In genomic region chr3:63343674-63344073, GRCh38 we compare ENCODE assay signal across 9 cellular contexts.
DNase-seq lines count a peak whose midpoint lies in the region; ATAC-seq, FAIRE-seq and TF ChIP-seq lines count a peak whose summit lies in the region.
"Had no signal": no experiment of that assay in that cellular context is flagged by ENCODE, and none has a peak within 500 bp of the region (broad histone marks: within the 10 kb centered on the region; RNA-seq: fewer than 3 reads in every experiment).

No MANE protein-coding gene starts in this region.

- 1% methylated on average over 9 of the region's 9 CpGs for WGBS in GM12878 (ENCODE audit: insufficient coverage, insufficient replicate concordance, low lambda C conversion rate, missing lambda C conversion rate)

- H3K79me2 ChIP-seq in OCI-LY7 (ENCODE audit: insufficient read depth, low read depth, low read length) = no peaks in the 10 kb centered on the region
- H3K79me2 ChIP-seq in GM12878 (ENCODE audit: control insufficient read depth, insufficient read depth, low read length) = no peaks in the 10 kb centered on the region

- no peaks in the 10 kb centered on the region for H3K9me3 ChIP-seq in OCI-LY7 (ENCODE audit: low read length)
- H3K9me3 ChIP-seq in GM12878 (replicated peaks; ENCODE audit: control insufficient read depth, insufficient read depth, low read length) = no peaks in the 10 kb centered on the region

- no peak overlapping the region for H3K27ac ChIP-seq in OCI-LY7 (ENCODE audit: low read depth, low read length, poor library complexity, severe bottlenecking)
- no peak overlapping the region for H3K27ac ChIP-seq in GM12878 (ENCODE audit: control insufficient read depth, insufficient read depth)

- no peaks in the 10 kb centered on the region for H3K27me3 ChIP-seq in GM12878 (replicated peaks in 1 of 2; ENCODE audit: control insufficient read depth in 2 of 2, insufficient read depth in 2 of 2, low read length in 1 of 2)

- POLR2A ChIA-PET in OCI-LY7 (lab: Charles Lee) (no interaction called here), GM12878 (lab: Charles Lee) (no interaction called here)

- H3K36me3 ChIP-seq in OCI-LY7 (ENCODE audit: insufficient read depth, low read length) (no peaks in the 10 kb centered on the region), GM12878 (ENCODE audit: control insufficient read depth in 2 of 2, insufficient read depth in 2 of 2, low read length in 1 of 2) (no peaks in the 10 kb centered on the region)

- H3K4me3 ChIP-seq in OCI-LY7 (ENCODE audit: low read depth, low read length, poor library complexity, severe bottlenecking) (no peak overlapping the region), GM12878 (no peak overlapping the region)

- SMC1A ChIA-PET in GM12878 (lab: Charles Lee; ENCODE audit: uncharacterized antibody, unreplicated experiment) = interaction anchor here (0.9 kb wide), 1 partner anchor 475 kb away, joined by 4 read pairs; the partner anchor contains the start of gene C3orf49

- intact Hi-C loops in OCI-LY7 (cut with micrococcal nuclease; ENCODE audit: unreplicated experiment) (no loop called here), GM12878 (cut with micrococcal nuclease; ENCODE audit: unreplicated experiment) (no loop called here)

- FAIRE-seq in GM12878 (lab: Jason Lieb, UNC) = no peak

- CTCF ChIA-PET in OCI-LY7 (lab: Charles Lee; ENCODE audit: unreplicated experiment) = no interaction called here
- CTCF ChIA-PET in GM12878 (lab: Yijun Ruan, JAX) = interaction anchor here (1.1 kb wide), 1 partner anchor 28 kb away, joined by 4 read pairs; no protein-coding TSS in a partner anchor

- no peak for TF ChIP-seq RAD21 in GM12878 (IDR thresholded peaks at IDR 0.05; ENCODE audit: insufficient read depth, low read depth, low read length)

- H3K4me2 ChIP-seq in OCI-LY7 (ENCODE audit: low read length) (no peak overlapping the region), GM12878 (ENCODE audit: control insufficient read depth, insufficient read depth) (no peak overlapping the region)

- no peak for TF ChIP-seq EP300 in GM12878 (IDR thresholded peaks at IDR 0.05; ENCODE audit: borderline replicate concordance in 1 of 2, control insufficient read depth in 1 of 2, low read depth in 2 of 2, low read length in 2 of 2)

- no peaks in the 10 kb centered on the region for H3K9me2 ChIP-seq in OCI-LY7 (ENCODE audit: insufficient read depth, low read length)

- RAD21 ChIA-PET in GM12878 (lab: Charles Lee; ENCODE audit: unreplicated experiment) = no interaction called here

- no peak for TF ChIP-seq POLR2A in GM12878 (IDR thresholded peaks at IDR 0.05; ENCODE audit: low read depth, low read length)

- no peak for TF ChIP-seq CTCF in OCI-LY7 (conservative IDR thresholded peaks at IDR 0.05; ENCODE audit: low read length)
- no peak for TF ChIP-seq CTCF in GM12878 (IDR thresholded peaks at IDR 0.05 in 2 of 3, conservative IDR thresholded peaks at IDR 0.05 in 1 of 3; ENCODE audit: control insufficient read depth in 2 of 3, extremely low read depth in 1 of 3, insufficient read depth in 1 of 3, low read depth in 3 of 3, low read length in 3 of 3)

- H3K4me1 ChIP-seq in OCI-LY7 (ENCODE audit: insufficient read depth, low read length, poor library complexity, severe bottlenecking) (no peaks in the 10 kb centered on the region), GM12878 (ENCODE audit: control insufficient read depth, insufficient read depth, low read length) (no peaks in the 10 kb centered on the region)

- no peak overlapping the region for H2AFZ ChIP-seq in OCI-LY7 (ENCODE audit: low read length)
- H2AFZ ChIP-seq in GM12878 (ENCODE audit: control insufficient read depth, low read depth, low read length) = no peak overlapping the region

- H3K9ac ChIP-seq in GM12878 (ENCODE audit: control insufficient read depth, insufficient read depth, low read length) = no peak overlapping the region

- DNase-seq in GM03348 (ENCODE audit: low spot score) = peak; percentile 83
- peak; percentile 60 for DNase-seq in KG1 (lab: John Stamatoyannopoulos, UW)
- DNase-seq in OCI-LY7 (ENCODE audit: low spot score) = peak; percentile 4
- peak; percentile 4 for DNase-seq in GM12878 (ENCODE audit: low read depth, low spot score)
- peak; percentile 56 for DNase-seq in iPS-NIHi7 (ENCODE audit: extremely low spot score)
- peak; percentile 4 for DNase-seq in stimulated activated CD4-positive, alpha-beta T cell treated with anti-CD3 and anti-CD28 coated beads, Interleukin-2, amount 100 ng/mL, for 4 hours (ENCODE audit: low read depth)
- DNase-seq: activated B cell treated with CpG ODN at 0.5 μM for 24 hours had no signal

- no peaks in the 10 kb centered on the region for H4K20me1 ChIP-seq in OCI-LY7 (ENCODE audit: insufficient read depth, low read length)
- H4K20me1 ChIP-seq in GM12878 (ENCODE audit: control insufficient read depth, insufficient read depth) = no peaks in the 10 kb centered on the region

- in situ Hi-C loops in GM12878 (cut with MboI) = no loop called here

- ATAC-seq in GM12878 = peak; percentile 62
- no peak for ATAC-seq in HG03457 (IDR thresholded peaks at IDR 0.05; ENCODE audit: unreplicated experiment)
- ATAC-seq in HG03342 (IDR thresholded peaks at IDR 0.05; ENCODE audit: unreplicated experiment) = no peak

- BruUV-seq in OCI-LY7 (replicated peaks; lab: Mats Ljungman, UMichigan) (no TSS peak), GM12878 (replicated peaks; lab: Mats Ljungman, UMichigan) (no TSS peak)

TF ChIP-seq in GM12878, 131 proteins besides CTCF, POLR2A, EP300 and RAD21 (continues in another document):
- TF ChIP-seq E2F4 (IDR thresholded peaks at IDR 0.05; ENCODE audit: low read depth, low read length) (no peak), ATF3 (IDR thresholded peaks at IDR 0.05; ENCODE audit: borderline replicate concordance, extremely low read depth, low read depth, low read length) (no peak), ESRRA (IDR thresholded peaks at IDR 0.05; ENCODE audit: low read length) (no peak), TAF1 (IDR thresholded peaks at IDR 0.05; ENCODE audit: borderline replicate concordance, low read depth, low read length) (no peak), SMARCA5 (IDR thresholded peaks at IDR 0.05) (no peak), PKNOX1 (IDR thresholded peaks at IDR 0.05) (no peak), PAX5 (IDR thresholded peaks at IDR 0.05; ENCODE audit: borderline replicate concordance, low read depth, low read length) (no peak), TARDBP (IDR thresholded peaks at IDR 0.05; ENCODE audit: borderline replicate concordance) (no peak), MTA3 (IDR thresholded peaks at IDR 0.05; ENCODE audit: borderline replicate concordance, low read length) (no peak), ZBTB40 (IDR thresholded peaks at IDR 0.05; ENCODE audit: borderline replicate concordance) (no peak)

Comparison
In these comparisons a context has a peak if more than half of its experiments do, and no peak if none do; other contexts are left out.
1. DNase-seq: peak in every context shown above with its lines; median percentile 83 in GM03348; 60 in KG1; 56 in iPS-NIHi7; 4 in OCI-LY7; 4 in GM12878; 4 in stimulated activated CD4-positive, alpha-beta T cell treated with anti-CD3 and anti-CD28 coated beads, Interleukin-2, amount 100 ng/mL, for 4 hours.